9 cellular contexts compared by ENCODE assay signal in the genomic region with DNA sequence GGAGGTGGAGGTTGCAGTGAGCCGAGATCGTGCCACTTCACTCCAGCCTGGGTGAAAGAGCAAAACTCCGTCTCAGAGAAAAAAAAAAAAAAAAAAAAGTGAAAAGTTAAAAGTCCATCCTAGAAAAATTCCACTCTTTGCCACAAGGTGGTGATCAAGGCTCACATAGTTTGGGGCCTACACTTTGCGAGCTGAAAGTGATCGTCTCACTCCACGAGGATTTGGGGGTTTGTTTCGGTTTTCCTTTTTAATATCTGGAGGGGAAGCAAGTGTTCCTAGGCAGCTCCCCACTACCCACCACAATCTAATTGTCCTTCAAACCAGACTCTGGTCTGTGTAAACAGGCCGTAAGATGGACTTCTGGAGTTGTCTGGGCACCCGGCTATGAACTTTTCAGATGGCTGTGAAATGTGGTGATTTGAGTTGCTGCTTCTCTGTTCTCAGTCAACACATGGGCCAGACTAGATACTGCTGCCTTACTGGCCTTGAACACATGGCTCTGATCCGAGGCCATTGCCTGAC. TPM values are rescaled to one million over a fixed set of nuclear protein-coding genes. Genes with fewer than 3 reads are reported as not detected.
A peak's percentile ranks its signal among the peaks of the same experiment; 100 is the strongest.
DNase-seq lines count a peak whose midpoint lies in the region; ATAC-seq and TF ChIP-seq lines count a peak whose summit lies in the region.
"Had no signal": no experiment of that assay in that cellular context is flagged by ENCODE, and none has a peak within 500 bp of the region (broad histone marks: within the 10 kb centered on the region; RNA-seq: fewer than 3 reads in every experiment).

No MANE protein-coding gene starts in this region.

- no peak overlapping the region for H3K4me3 Mint-ChIP-seq in activated B cell treated with CpG ODN at 0.5 μM for 24 hours
- H3K4me3 Mint-ChIP-seq: natural killer cell treated with Interleukin-12 subunit alpha and Interleukin-12 subunit beta and Interleukin-15 and Interleukin-18, amount 100 ng/mL, for 72 hours had no signal

- ATAC-seq in activated B cell treated with CpG ODN at 0.5 μM for 24 hours (ENCODE audit: low read depth) (peak; percentile 40), right lobe of liver (peak; percentile 68 to 78 (median 74))

- peaks cover 13% of the 10 kb centered on the region for H3K27me3 Mint-ChIP-seq in activated B cell treated with CpG ODN at 0.5 μM for 24 hours

- no peaks in the 10 kb centered on the region for H3K4me1 ChIP-seq in right lobe of liver

- peak; percentile 58 for DNase-seq in A172 (ENCODE audit: low spot score)
- DNase-seq in GM12864 (ENCODE audit: low read depth) = peak; percentile 16
- DNase-seq in NAMALWA (ENCODE audit: low spot score) = peak; percentile 86
- DNase-seq in activated B cell treated with CpG ODN at 0.5 μM for 24 hours = no peak
- DNase-seq in coronary artery (ENCODE audit: low spot score) = no peak
- DNase-seq in right lobe of liver = no peak
- DNase-seq in stimulated activated CD8-positive, alpha-beta memory T cell treated with anti-CD3 and anti-CD28 coated beads, Interleukin-4, amount 100 ng/mL, for 48 hours = peak; percentile 57
- DNase-seq in NK-92 treated with Interleukin-12 subunit alpha and Interleukin-12 subunit beta, amount 100 ng/mL, for 24 hours (lab: John Stamatoyannopoulos, UW) = no peak

- H3K4me3 ChIP-seq in GM12864 (ENCODE audit: low read depth, low read length) = no peak overlapping the region
- peak overlapping the region; percentile 24 for H3K4me3 ChIP-seq in coronary artery
- no peak overlapping the region for H3K4me3 ChIP-seq in right lobe of liver

- H3K27ac ChIP-seq in coronary artery (no peak overlapping the region), right lobe of liver (no peak overlapping the region)

- no peak for TF ChIP-seq POLR2A in right lobe of liver (IDR thresholded peaks at IDR 0.05)

- H3K36me3 ChIP-seq in right lobe of liver = no peaks in the 10 kb centered on the region

- intact Hi-C loops in activated B cell treated with CpG ODN at 0.5 μM for 24 hours (cut with micrococcal nuclease) = loop anchor here (1.0 to 10.0 kb wide), 5 partner anchors 153 to 1766 kb away; a partner anchor contains a TSS
- intact Hi-C loops in right lobe of liver (cut with DNase I) = loop anchor here (10.0 kb wide), 1 partner anchor 236 kb away; no protein-coding TSS in a partner anchor

- TF ChIP-seq CTCF in GM12864 (IDR thresholded peaks at IDR 0.05; ENCODE audit: low read depth, low read length, missing control alignments) (peak; percentile 72), activated B cell treated with CpG ODN at 0.5 μM for 24 hours (IDR thresholded peaks at IDR 0.05) (peak; percentile 50), coronary artery (IDR thresholded peaks at IDR 0.05) (peak; percentile 78), right lobe of liver (IDR thresholded peaks at IDR 0.05) (peak; percentile 58 to 75 (median 66))

- no peaks in the 10 kb centered on the region for H3K9me3 ChIP-seq in right lobe of liver

- POLR2A ChIA-PET in activated B cell treated with CpG ODN at 0.5 μM for 24 hours (lab: Charles Lee) = interaction anchor here (0.7 to 1.6 kb wide), 3 partner anchors 15 to 152 kb away, joined by 4 to 6 read pairs (median 4); no protein-coding TSS in a partner anchor

- H3K27ac Mint-ChIP-seq in activated B cell treated with CpG ODN at 0.5 μM for 24 hours = no peak overlapping the region
- H3K27ac Mint-ChIP-seq: natural killer cell treated with Interleukin-12 subunit alpha and Interleukin-12 subunit beta and Interleukin-15 and Interleukin-18, amount 100 ng/mL, for 72 hours had no signal

- CTCF ChIA-PET in activated B cell treated with CpG ODN at 0.5 μM for 24 hours (lab: Charles Lee) = interaction anchor here (0.6 to 3.4 kb wide), 11 partner anchors 10 to 889 kb away, joined by 3 to 19 read pairs (median 7); no protein-coding TSS in a partner anchor

- H3K36me3 Mint-ChIP-seq in activated B cell treated with CpG ODN at 0.5 μM for 24 hours (ENCODE audit: low read depth) = no peaks in the 10 kb centered on the region
- H3K36me3 Mint-ChIP-seq: natural killer cell treated with Interleukin-12 subunit alpha and Interleukin-12 subunit beta and Interleukin-15 and Interleukin-18, amount 100 ng/mL, for 72 hours had no signal

- H3K4me1 Mint-ChIP-seq in activated B cell treated with CpG ODN at 0.5 μM for 24 hours = peaks cover 2% of the 10 kb centered on the region

- 16% methylated on average over 10 of the region's 10 CpGs for WGBS in right lobe of liver (ENCODE audit: insufficient coverage, low coverage, low lambda C conversion rate, missing lambda C conversion rate)

- H3K27me3 ChIP-seq in right lobe of liver = no peaks in the 10 kb centered on the region

- H3K9me3 Mint-ChIP-seq in activated B cell treated with CpG ODN at 0.5 μM for 24 hours = no peaks in the 10 kb centered on the region
- H3K9me3 Mint-ChIP-seq: natural killer cell treated with Interleukin-12 subunit alpha and Interleukin-12 subunit beta and Interleukin-15 and Interleukin-18, amount 100 ng/mL, for 72 hours had no signal

RNA-seq across cellular contexts. Expression of a gene that starts 27.1 kb away (rescaled TPM):
- not detected in 2 replicates for total RNA-seq in A172 (2014; rRNA removed; shearing (Covaris generic))
- total RNA-seq in activated B cell treated with CpG ODN at 0.5 μM for 24 hours (not detected in 2 replicates), right lobe of liver (not detected)
- total RNA-seq: natural killer cell treated with Interleukin-12 subunit alpha and Interleukin-12 subunit beta and Interleukin-15 and Interleukin-18, amount 100 ng/mL, for 72 hours had no signal

Comparison
In these comparisons a context has a peak if more than half of its experiments do, and no peak if none do; other contexts are left out.
1. DNase-seq: peak in A172 (single experiment), GM12864 (single experiment), NAMALWA (single experiment) and stimulated activated CD8-positive, alpha-beta memory T cell treated with anti-CD3 and anti-CD28 coated beads, Interleukin-4, amount 100 ng/mL, for 48 hours (single experiment); none in activated B cell treated with CpG ODN at 0.5 μM for 24 hours (single experiment), coronary artery (single experiment), right lobe of liver (0 of 3) and NK-92 treated with Interleukin-12 subunit alpha and Interleukin-12 subunit beta, amount 100 ng/mL, for 24 hours (single experiment).
2. Peak in every context shown above with its lines, with median percentiles within 50 percentile points of each other: CTCF ChIP-seq.